7 cellular contexts compared by ENCODE assay signal in the genomic region with DNA sequence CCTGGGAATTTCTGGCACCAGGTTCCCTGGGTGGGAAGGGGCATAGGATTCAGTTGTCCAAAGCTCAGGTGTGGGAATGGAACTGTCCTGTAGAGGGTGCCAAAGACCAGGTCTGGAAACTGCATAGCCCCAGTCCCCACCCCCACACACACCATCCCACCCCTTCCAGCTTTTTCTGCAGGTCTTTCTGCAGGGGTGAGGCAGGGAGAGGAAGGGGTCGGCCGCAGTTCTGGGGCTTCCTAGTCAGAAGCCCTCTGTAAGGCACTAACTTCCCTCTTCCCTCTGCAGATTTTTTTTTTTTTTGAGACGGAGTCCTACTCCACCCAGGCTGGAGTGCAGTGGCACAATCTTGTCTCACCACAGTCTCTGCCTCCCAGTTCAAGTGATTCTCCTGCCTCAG.
A peak's percentile ranks its signal among the peaks of the same experiment; 100 is the strongest.
DNase-seq lines count a peak whose midpoint lies in the region; ATAC-seq and TF ChIP-seq lines count a peak whose summit lies in the region.
"Not testable (repeated sequence)": the region's sequence is repeated elsewhere in the genome, so short reads cannot be mapped to it uniquely, and the experiment has no call there.

No MANE protein-coding gene starts in this region.

- not testable (repeated sequence) for H3K27ac Mint-ChIP-seq in chondrocyte (ENCODE audit: unreplicated experiment)

- H3K4me3 ChIP-seq in WERI-Rb-1 (ENCODE audit: low read depth, low read length); right lobe of liver: not testable (repeated sequence)

- peaks cover 0 to 10% (median 4%) of the 10 kb centered on the region in 4 donors for H3K4me1 ChIP-seq in right lobe of liver

- intact Hi-C loops in left ventricle myocardium superior (cut with micrococcal nuclease); right lobe of liver (cut with DNase I): not testable (repeated sequence)

- not testable (repeated sequence) for H3K4me3 Mint-ChIP-seq in chondrocyte (ENCODE audit: unreplicated experiment)

- not testable (repeated sequence) for TF ChIP-seq POLR2A in right lobe of liver (IDR thresholded peaks at IDR 0.05)

- H3K36me3 Mint-ChIP-seq in chondrocyte (ENCODE audit: low read depth), result not testable (repeated sequence)

- H3K27ac ChIP-seq in 22Rv1, WERI-Rb-1, right lobe of liver: not testable (repeated sequence)

- not testable (repeated sequence) for TF ChIP-seq EP300 in Ishikawa (IDR thresholded peaks at IDR 0.05; ENCODE audit: borderline replicate concordance)

- H3K9me3 Mint-ChIP-seq in chondrocyte (ENCODE audit: low read depth), result not testable (repeated sequence)

- not testable (repeated sequence) for H3K27me3 Mint-ChIP-seq in chondrocyte (ENCODE audit: low read depth)

- not testable (repeated sequence) for H3K36me3 ChIP-seq in WERI-Rb-1, right lobe of liver

- peak; percentile 19; the same call in 1 of the 2 replicates for TF ChIP-seq RAD21 in Ishikawa (IDR thresholded peaks at IDR 0.05; ENCODE audit: low read depth)

- WGBS in right lobe of liver (ENCODE audit: insufficient coverage, low coverage, low lambda C conversion rate, missing lambda C conversion rate), result 5% methylated on average over 3 of the region's 3 CpGs

- H3K4me1 Mint-ChIP-seq in chondrocyte (ENCODE audit: low read depth), result not testable (repeated sequence)

- DNase-seq in WERI-Rb-1 (peak; percentile 20), left ventricle myocardium superior (peak; percentile 30), right lobe of liver (peak in 2 of 3 donors; percentile 20 to 28)
- DNase-seq in activated T-cell treated with anti-CD3 and anti-CD28 coated beads, Interleukin-2, amount 50 U/mL, for 48 hours, result peak; percentile 26 to 34
- DNase-seq in chondrocyte (ENCODE audit: low spot score), result not testable (repeated sequence)

- ATAC-seq in left ventricle myocardium superior, right lobe of liver: not testable (repeated sequence)

- H3K9me3 ChIP-seq in WERI-Rb-1 (ENCODE audit: severe bottlenecking); right lobe of liver: not testable (repeated sequence)

- H3K27me3 ChIP-seq in WERI-Rb-1 (ENCODE audit: insufficient read depth, low read depth, severe bottlenecking); right lobe of liver: not testable (repeated sequence)

- TF ChIP-seq CTCF in 22Rv1 (IDR thresholded peaks at IDR 0.05) (0 out of 2 replicates have a peak, but pooled peaks have one; percentile 5), chondrocyte (IDR thresholded peaks at IDR 0.05) (peak; percentile 30)
- not testable (repeated sequence) for TF ChIP-seq CTCF in WERI-Rb-1 (IDR thresholded peaks at IDR 0.05; ENCODE audit: low read depth, low read length); right lobe of liver (IDR thresholded peaks at IDR 0.05)
